In genomic region chr19:39445258-39446071, GRCh38 we compare ENCODE assay signal across 1 cellular context.
TF ChIP-seq lines count a peak whose summit lies in the region.

Gene SUPT5H (plus strand): TSS chr19:39445582. CDS start chr19:39445891, 309 bp downstream.

TF ChIP-seq in HepG2, 621 proteins besides CTCF, POLR2A, EP300 and RAD21 (continued from another document and continues in another):
- TF ChIP-seq CSRNP2 (CRISPR knock-in tag; conservative IDR thresholded peaks at IDR 0.05; ENCODE audit: low read depth), result no peak
- TF ChIP-seq ZBTB49 (CRISPR knock-in tag; IDR thresholded peaks at IDR 0.05; ENCODE audit: borderline replicate concordance), result no peak
- TF ChIP-seq THYN1 (CRISPR knock-in tag; IDR thresholded peaks at IDR 0.05; ENCODE audit: borderline replicate concordance, low read depth), result no peak
- TF ChIP-seq PRDM4 (CRISPR knock-in tag; IDR thresholded peaks at IDR 0.05; ENCODE audit: borderline replicate concordance), result no peak
- TF ChIP-seq FOXJ3 (CRISPR knock-in tag; IDR thresholded peaks at IDR 0.05; ENCODE audit: borderline replicate concordance), result no peak
- no peak for TF ChIP-seq ZNF678 (CRISPR knock-in tag; IDR thresholded peaks at IDR 0.05)
- TF ChIP-seq YEATS4 (CRISPR knock-in tag; IDR thresholded peaks at IDR 0.05; ENCODE audit: borderline replicate concordance), result peak; percentile 86
- TF ChIP-seq ZNF407 (CRISPR knock-in tag; IDR thresholded peaks at IDR 0.05; ENCODE audit: not compliant biosample characterization), result peak; percentile 77
- TF ChIP-seq ZNF468 (CRISPR knock-in tag; IDR thresholded peaks at IDR 0.05), result no peak
- no peak; the same call in 1 of the 2 replicates for TF ChIP-seq BRCA1 (CRISPR knock-in tag; IDR thresholded peaks at IDR 0.05)
- TF ChIP-seq TRIM22 (IDR thresholded peaks at IDR 0.05), result no peak
- TF ChIP-seq KMT2B (CRISPR knock-in tag; IDR thresholded peaks at IDR 0.05), result peak; percentile 92
- no peak for TF ChIP-seq NCOA5 (CRISPR knock-in tag; IDR thresholded peaks at IDR 0.05)
- no peak for TF ChIP-seq TBX3 (IDR thresholded peaks at IDR 0.05; ENCODE audit: borderline replicate concordance)
- TF ChIP-seq ZNF34 (CRISPR knock-in tag; IDR thresholded peaks at IDR 0.05; ENCODE audit: borderline replicate concordance), result no peak
- no peak; the same call in 1 of the 2 replicates for TF ChIP-seq SMYD3 (CRISPR knock-in tag; IDR thresholded peaks at IDR 0.05)
- TF ChIP-seq FLYWCH1 (CRISPR knock-in tag; IDR thresholded peaks at IDR 0.05), result no peak
- peak; percentile 69; the same call in 1 of the 2 replicates for TF ChIP-seq ZNF788 (CRISPR knock-in tag; IDR thresholded peaks at IDR 0.05; ENCODE audit: borderline replicate concordance)
- no peak for TF ChIP-seq TCF7L2 (IDR thresholded peaks at IDR 0.05; ENCODE audit: low read depth, low read length)
- TF ChIP-seq PHF8 (CRISPR knock-in tag; IDR thresholded peaks at IDR 0.05), result peak; percentile 85
- TF ChIP-seq NFKB2 (CRISPR knock-in tag; IDR thresholded peaks at IDR 0.05; ENCODE audit: borderline replicate concordance), result peak; percentile 89; the same call in 1 of the 2 replicates
- no peak for TF ChIP-seq RBM22 (optimal IDR thresholded peaks at IDR 0.05; ENCODE audit: low read length)
- peak; percentile 98 for TF ChIP-seq ZNF501 (CRISPR knock-in tag; IDR thresholded peaks at IDR 0.05)
- TF ChIP-seq ZFP36L1 (CRISPR knock-in tag; IDR thresholded peaks at IDR 0.05), result no peak; the same call in 1 of the 2 replicates
- 0 out of 2 replicates have a peak, but pooled peaks have one; percentile 3 for TF ChIP-seq CREB3 (CRISPR knock-in tag; IDR thresholded peaks at IDR 0.05)
- no peak for TF ChIP-seq SYNCRIP (IDR thresholded peaks at IDR 0.05; ENCODE audit: insufficient read depth, low read depth, low read length)
- TF ChIP-seq PAXIP1 (CRISPR knock-in tag; conservative IDR thresholded peaks at IDR 0.05), result peak; percentile 60
- TF ChIP-seq ZFP62 (CRISPR knock-in tag; IDR thresholded peaks at IDR 0.05), result no peak
- no peak for TF ChIP-seq BATF2 (CRISPR knock-in tag; IDR thresholded peaks at IDR 0.05)
- no peak for TF ChIP-seq RAD51 (IDR thresholded peaks at IDR 0.05; ENCODE audit: borderline replicate concordance)
- no peak for TF ChIP-seq PCBP2 (optimal IDR thresholded peaks at IDR 0.05; ENCODE audit: low read depth, low read length, poor library complexity, severe bottlenecking)
- no peak for TF ChIP-seq ZNF773 (CRISPR knock-in tag; IDR thresholded peaks at IDR 0.05; ENCODE audit: borderline replicate concordance)
